ENCODE assay signal across 16 cellular contexts in the genomic region with DNA sequence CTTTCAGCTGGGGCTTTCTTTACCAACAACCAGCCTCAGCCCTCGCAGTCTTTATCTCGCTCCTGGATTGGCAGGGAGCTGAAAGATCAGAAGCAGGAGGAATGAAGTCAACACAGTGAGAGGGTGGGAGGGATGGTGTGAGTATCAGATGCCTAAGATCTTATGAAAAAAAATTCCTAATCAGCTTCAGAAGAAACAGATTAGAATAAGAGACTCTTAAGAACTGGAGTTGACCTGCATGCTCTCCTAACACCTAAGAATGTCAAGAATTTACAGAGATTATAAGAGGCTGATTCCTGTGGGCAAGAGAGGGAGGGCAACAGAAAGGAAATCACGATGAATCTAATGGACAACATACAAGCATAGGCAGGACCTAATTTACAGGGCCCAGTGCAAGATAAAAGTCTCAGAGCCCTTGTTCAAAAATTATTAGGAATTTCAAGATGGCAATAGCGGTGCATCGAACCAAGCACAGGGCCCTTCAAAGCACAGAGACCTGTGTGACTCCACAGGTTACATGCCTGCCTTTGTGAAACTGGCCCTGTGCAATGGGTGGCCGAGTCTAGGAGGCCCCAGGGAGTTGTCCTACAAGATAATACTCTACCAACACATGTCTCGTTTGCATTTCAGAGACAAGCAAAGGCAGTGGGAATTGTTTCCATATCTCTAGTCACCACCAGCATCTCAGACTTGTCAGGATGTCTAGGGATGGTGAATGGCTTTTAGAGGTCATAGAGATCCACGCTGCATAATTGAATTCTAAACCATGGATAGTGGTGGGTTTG.
DNase-seq lines count a peak whose midpoint lies in the region; ATAC-seq, FAIRE-seq and TF ChIP-seq lines count a peak whose summit lies in the region.
"Had no signal": no experiment of that assay in that cellular context is flagged by ENCODE, and none has a peak within 500 bp of the region (broad histone marks: within the 10 kb centered on the region; RNA-seq: fewer than 3 reads in every experiment).

No MANE protein-coding gene starts in this region.

- no peak for FAIRE-seq in RCC 7860 (lab: Jason Lieb, UNC)
- FAIRE-seq: frontal cortex had no signal

- no peaks in the 10 kb centered on the region for H3K36me3 ChIP-seq in neuronal stem cell (replicated peaks in 1 of 2; ENCODE audit: control insufficient read depth in 2 of 2, insufficient read depth in 2 of 2, low read length in 2 of 2)
- H3K36me3 ChIP-seq in esophagus muscularis mucosa, result no peaks in the 10 kb centered on the region
- H3K36me3 ChIP-seq: left ventricle myocardium inferior had no signal

- H2AK5ac ChIP-seq in neuronal stem cell (ENCODE audit: low read depth, low read length), result no peak overlapping the region

- H3K4me1 ChIP-seq in neuronal stem cell (ENCODE audit: control insufficient read depth in 2 of 2, insufficient read depth in 1 of 2, low read depth in 1 of 2, low read length in 2 of 2) (peaks cover 7 to 8% of the 10 kb centered on the region in 2 donors), esophagus muscularis mucosa (peaks cover 0 to 5% (median 0%) of the 10 kb centered on the region in 4 donors)

- no peak for TF ChIP-seq POLR2A in esophagus muscularis mucosa (IDR thresholded peaks at IDR 0.05; ENCODE audit: low read depth)

- no peak overlapping the region for H4K91ac ChIP-seq in neuronal stem cell (ENCODE audit: low read depth, low read length, poor library complexity)

- in situ Hi-C loops in Caki2 (cut with HindIII; ENCODE audit: low pct_unique_long_range_greater_than_20kb, low sequenced_read_pairs), result no loop called here

- TF ChIP-seq CTCF in epithelial cell of proximal tubule (conservative IDR thresholded peaks at IDR 0.05; ENCODE audit: low read depth, low read length), result no peak
- TF ChIP-seq CTCF in esophagus muscularis mucosa (IDR thresholded peaks at IDR 0.05), result no peak

- no peak for ATAC-seq in GM21529 (IDR thresholded peaks at IDR 0.05; ENCODE audit: unreplicated experiment)

- H2BK12ac ChIP-seq in neuronal stem cell (ENCODE audit: low read length), result no peak overlapping the region

- no peak overlapping the region for H3K9ac ChIP-seq in neuronal stem cell (ENCODE audit: low read depth, low read length, poor library complexity)

- no peak overlapping the region for H2BK120ac ChIP-seq in neuronal stem cell (ENCODE audit: low read depth, low read length)

- no peak overlapping the region for H3K18ac ChIP-seq in neuronal stem cell (ENCODE audit: low read length)

- H2BK5ac ChIP-seq in neuronal stem cell (ENCODE audit: low read length), result no peak overlapping the region

- peak overlapping the region; percentile 57 for H3K27ac ChIP-seq in neuronal stem cell (replicated peaks; ENCODE audit: low read length)
- H3K27ac ChIP-seq in esophagus muscularis mucosa (replicated peaks in 1 of 4), result no peak overlapping the region
- H3K27ac ChIP-seq: dorsolateral prefrontal cortex, left ventricle myocardium inferior, PC-9 had no signal

- no CpG with 5 or more reads among the region's 8 CpGs for WGBS in neuronal stem cell (ENCODE audit: extremely low coverage in 2 of 2, insufficient read length in 2 of 2, insufficient replicate concordance in 1 of 2), 2 donors
- 88% methylated on average over 7 of the region's 8 CpGs for WGBS in esophagus muscularis mucosa

- H3K4ac ChIP-seq in neuronal stem cell (ENCODE audit: low read length), result no peak overlapping the region

- no peaks in the 10 kb centered on the region for H3K9me3 ChIP-seq in neuronal stem cell (replicated peaks in 1 of 2; ENCODE audit: control insufficient read depth in 2 of 2, insufficient read depth in 1 of 2, low read depth in 1 of 2, low read length in 2 of 2)
- H3K9me3 ChIP-seq in esophagus muscularis mucosa, result no peaks in the 10 kb centered on the region
- H3K9me3 ChIP-seq: left ventricle myocardium inferior had no signal

- no peak overlapping the region for H2AFZ ChIP-seq in neuronal stem cell (ENCODE audit: low read length)
- H2AFZ ChIP-seq: PC-9 had no signal

- H3K23ac ChIP-seq in neuronal stem cell (ENCODE audit: low read depth, low read length, poor library complexity), result no peak overlapping the region

- no peak overlapping the region for H4K8ac ChIP-seq in neuronal stem cell (ENCODE audit: low read depth, low read length)

- H3K14ac ChIP-seq in neuronal stem cell (ENCODE audit: low read length), result no peak overlapping the region

- no peaks in the 10 kb centered on the region for H3K27me3 ChIP-seq in neuronal stem cell (ENCODE audit: control insufficient read depth in 3 of 3, insufficient read depth in 3 of 3, low read depth in 1 of 3, low read length in 3 of 3)
- H3K27me3 ChIP-seq in esophagus muscularis mucosa, result no peaks in the 10 kb centered on the region
- H3K27me3 ChIP-seq: dorsolateral prefrontal cortex had no signal

- DNase-seq in Caki2 (ENCODE audit: low read depth) (peak; percentile 95), RCC 7860 (ENCODE audit: low spot score) (peak; percentile 94), epithelial cell of proximal tubule (ENCODE audit: low read depth) (peak; percentile 81), neuronal stem cell (ENCODE audit: low spot score) (no peak), esophagus muscularis mucosa (ENCODE audit: extremely low spot score) (no peak), NCI-H1417 treated with DMSO at 0.1 percent for 48 hours (lab: John Stamatoyannopoulos, UW) (no peak)
- DNase-seq in activated effector memory CD4-positive, alpha-beta T cell treated with Interleukin-2 at 50 U/mL for 16 hours, result no peak
- DNase-seq: dorsolateral prefrontal cortex; GDM1; left ventricle myocardium inferior; NCI-H2107; PC-9; stimulated activated CD4-positive, alpha-beta T cell treated with anti-CD3 and anti-CD28 coated beads, Interleukin-2, amount 100 ng/mL, for 24 hours; T-helper 9 cell had no signal

- H3K4me3 ChIP-seq in epithelial cell of proximal tubule (ENCODE audit: low read depth, low read length), result no peak overlapping the region
- H3K4me3 ChIP-seq in neuronal stem cell (ENCODE audit: low read length in 2 of 2), result no peak overlapping the region
- H3K4me3 ChIP-seq in esophagus muscularis mucosa, result no peak overlapping the region
- H3K4me3 ChIP-seq: dorsolateral prefrontal cortex, left ventricle myocardium inferior, PC-9 had no signal

- H3K79me1 ChIP-seq in neuronal stem cell (ENCODE audit: low read depth, low read length), result no peaks in the 10 kb centered on the region

- no peak overlapping the region for H2BK15ac ChIP-seq in neuronal stem cell (ENCODE audit: low read length)

- intact Hi-C loops in esophagus muscularis mucosa (cut with DNase I), result no loop called here

- no peak overlapping the region for H3K4me2 ChIP-seq in neuronal stem cell (ENCODE audit: insufficient read depth, low read length, poor library complexity, severe bottlenecking)
- H3K4me2 ChIP-seq: PC-9 had no signal

- no peak for TF ChIP-seq EP300 in esophagus muscularis mucosa (IDR thresholded peaks at IDR 0.05)

Comparison
In these comparisons a context has a peak if more than half of its experiments do, and no peak if none do; other contexts are left out.
1. DNase-seq: peak in Caki2 (single experiment), RCC 7860 (single experiment) and epithelial cell of proximal tubule (single experiment); none in neuronal stem cell (single experiment), activated effector memory CD4-positive, alpha-beta T cell treated with Interleukin-2 at 50 U/mL for 16 hours (single experiment), esophagus muscularis mucosa (single experiment) and NCI-H1417 treated with DMSO at 0.1 percent for 48 hours (single experiment).